In the genomic region with DNA sequence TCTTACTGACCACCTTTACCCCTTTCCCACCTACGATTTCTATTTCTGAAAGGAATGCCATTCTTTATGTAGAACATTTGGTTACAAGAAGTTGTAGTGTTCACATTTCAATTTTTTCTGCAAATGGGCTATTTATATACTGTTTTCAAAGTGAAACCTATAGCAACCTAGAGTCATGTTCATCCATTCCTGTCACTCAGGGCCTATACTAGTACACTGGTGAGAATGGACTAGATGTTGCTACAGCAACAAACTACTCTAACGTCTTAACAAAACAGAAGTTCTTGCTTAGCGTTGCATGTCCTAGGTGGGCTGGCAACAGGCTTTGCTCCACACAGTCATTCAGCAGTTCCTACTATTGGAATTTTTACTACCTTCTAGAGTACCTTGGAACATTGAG, we compare ENCODE assay signal across 15 cellular contexts. TPM values are rescaled to one million over a fixed set of nuclear protein-coding genes. Genes with fewer than 3 reads are reported as not detected.
A peak's percentile ranks its signal among the peaks of the same experiment; 100 is the strongest.
DNase-seq lines count a peak whose midpoint lies in the region; ATAC-seq and TF ChIP-seq lines count a peak whose summit lies in the region.
"Had no signal": no experiment of that assay in that cellular context is flagged by ENCODE, and none has a peak within 500 bp of the region (broad histone marks: within the 10 kb centered on the region; RNA-seq: fewer than 3 reads in every experiment).

No MANE protein-coding gene starts in this region.

- H2BK15ac ChIP-seq in mesenchymal stem cell (ENCODE audit: low read depth, poor library complexity, severe bottlenecking), result no peak overlapping the region

- H2AFZ ChIP-seq in MM.1S (ENCODE audit: low read length), result no peak overlapping the region
- no peak overlapping the region for H2AFZ ChIP-seq in mesenchymal stem cell (ENCODE audit: low read depth, low read length)

- no peak overlapping the region for H2AK5ac ChIP-seq in mesenchymal stem cell (ENCODE audit: low read length, severe bottlenecking)

- H4K8ac ChIP-seq in mesenchymal stem cell (ENCODE audit: low read length), result no peak overlapping the region

- H3K4ac ChIP-seq in mesenchymal stem cell (ENCODE audit: low read depth in 1 of 2, low read length in 2 of 2), result no peak overlapping the region

- no peak overlapping the region for H2BK12ac ChIP-seq in mesenchymal stem cell (ENCODE audit: low read length in 2 of 2)

- H3K4me1 ChIP-seq in cardiac muscle cell (ENCODE audit: low read depth), result peaks cover 18% of the 10 kb centered on the region
- no peaks in the 10 kb centered on the region for H3K4me1 ChIP-seq in right cardiac atrium (ENCODE audit: control insufficient read depth, insufficient read depth, low read length)
- H3K4me1 ChIP-seq in MM.1S (ENCODE audit: low read length), result no peaks in the 10 kb centered on the region
- no peaks in the 10 kb centered on the region for H3K4me1 ChIP-seq in mesenchymal stem cell (ENCODE audit: control insufficient read depth, insufficient read depth, low read depth, low read length)
- H3K4me1 ChIP-seq in BE2C, result no peaks in the 10 kb centered on the region
- H3K4me1 ChIP-seq: BLaER1 treated with 17β-estradiol and CSF1 and Interleukin-3, amounts not matched to agents 10 nM and 100 nM had no signal

- no peak for ATAC-seq in right cardiac atrium

- no peak overlapping the region for H3K4me3 ChIP-seq in cardiac muscle cell
- no peak overlapping the region for H3K4me3 ChIP-seq in right cardiac atrium (ENCODE audit: low read length)
- no peak overlapping the region for H3K4me3 ChIP-seq in MM.1S (ENCODE audit: low read length)
- H3K4me3 ChIP-seq in mesenchymal stem cell (ENCODE audit: insufficient read depth in 1 of 2, low read depth in 1 of 2, low read length in 2 of 2), result no peak overlapping the region
- no peak overlapping the region for H3K4me3 ChIP-seq in BE2C (ENCODE audit: low read depth, low read length)
- H3K4me3 ChIP-seq: BLaER1 treated with 17β-estradiol and CSF1 and Interleukin-3, amounts not matched to agents 10 nM and 100 nM; HAP-1 had no signal

- no peak for DNase-seq in cardiac muscle cell (ENCODE audit: low read depth in 1 of 2, low spot score in 1 of 2)
- DNase-seq in right cardiac atrium, result no peak
- peak; percentile 7 for DNase-seq in MM.1S
- peak; percentile 12 for DNase-seq in mesenchymal stem cell
- no peak for DNase-seq in BE2C
- no peak for DNase-seq in dedifferentiated amniotic fluid mesenchymal stem cell (ENCODE audit: extremely low spot score)
- DNase-seq in T-helper 1 cell, result no peak
- DNase-seq: 8988T; AML-193; Calu3; CD4-positive, alpha-beta T cell; DMS 273 treated with DMSO at 0.1 percent for 48 hours; KG1 had no signal

- no peak overlapping the region for H2BK5ac ChIP-seq in mesenchymal stem cell (ENCODE audit: low read depth, low read length, poor library complexity, severe bottlenecking)

- H3K14ac ChIP-seq in mesenchymal stem cell (ENCODE audit: low read length in 2 of 2), result no peak overlapping the region

- TF ChIP-seq CTCF in cardiac muscle cell (IDR thresholded peaks at IDR 0.05; ENCODE audit: low read depth, low read length) (no peak), MM.1S (IDR thresholded peaks at IDR 0.05; ENCODE audit: low read length) (no peak), BE2C (IDR thresholded peaks at IDR 0.05; ENCODE audit: low read depth, low read length) (no peak)

- H3K4me2 ChIP-seq in MM.1S (ENCODE audit: low read depth, low read length), result no peak overlapping the region
- no peak overlapping the region for H3K4me2 ChIP-seq in mesenchymal stem cell (ENCODE audit: low read length, poor library complexity, severe bottlenecking)
- H3K4me2 ChIP-seq: BLaER1 treated with 17β-estradiol and CSF1 and Interleukin-3, amounts not matched to agents 10 nM and 100 nM had no signal

- H3K9ac ChIP-seq in MM.1S (ENCODE audit: low read length), result no peak overlapping the region
- no peak overlapping the region for H3K9ac ChIP-seq in mesenchymal stem cell (ENCODE audit: low read length)
- H3K9ac ChIP-seq: BLaER1 treated with 17β-estradiol and CSF1 and Interleukin-3, amounts not matched to agents 10 nM and 100 nM had no signal

- no peak overlapping the region for H3K18ac ChIP-seq in mesenchymal stem cell (ENCODE audit: low read depth in 1 of 2, low read length in 2 of 2)

- H4K91ac ChIP-seq in mesenchymal stem cell (ENCODE audit: low read length), result no peak overlapping the region

- no peak overlapping the region for H2BK120ac ChIP-seq in mesenchymal stem cell (ENCODE audit: low read depth, low read length)

- no peaks in the 10 kb centered on the region for H3F3A ChIP-seq in MM.1S (ENCODE audit: insufficient read depth, low read length)

- H3K9me3 ChIP-seq in cardiac muscle cell (ENCODE audit: low read depth) (no peaks in the 10 kb centered on the region), right cardiac atrium (ENCODE audit: control insufficient read depth, low read length) (no peaks in the 10 kb centered on the region), MM.1S (replicated peaks; ENCODE audit: insufficient read depth, low read length) (no peaks in the 10 kb centered on the region), mesenchymal stem cell (ENCODE audit: control insufficient read depth, low read length) (no peaks in the 10 kb centered on the region), BE2C (no peaks in the 10 kb centered on the region)
- H3K9me3 ChIP-seq: HAP-1 had no signal

- H3K27me3 ChIP-seq in cardiac muscle cell (no peaks in the 10 kb centered on the region), right cardiac atrium (ENCODE audit: control insufficient read depth, insufficient read depth) (no peaks in the 10 kb centered on the region), MM.1S (replicated peaks; ENCODE audit: insufficient read depth, low read length) (no peaks in the 10 kb centered on the region), mesenchymal stem cell (ENCODE audit: control insufficient read depth in 1 of 2, insufficient read depth in 1 of 2, low read length in 2 of 2) (no peaks in the 10 kb centered on the region), BE2C (no peaks in the 10 kb centered on the region)
- H3K27me3 ChIP-seq: BLaER1 treated with 17β-estradiol and CSF1 and Interleukin-3, amounts not matched to agents 10 nM and 100 nM had no signal

- WGBS in right cardiac atrium, result 90% methylated on average over 3 of the region's 3 CpGs
- WGBS in mesenchymal stem cell, result 82% methylated on average over 2 of the region's 3 CpGs

- peak overlapping the region; percentile 11 for H3K27ac ChIP-seq in cardiac muscle cell
- no peak overlapping the region for H3K27ac ChIP-seq in right cardiac atrium (ENCODE audit: low read length)
- no peak overlapping the region for H3K27ac ChIP-seq in MM.1S (ENCODE audit: low read length)
- H3K27ac ChIP-seq in mesenchymal stem cell (ENCODE audit: low read length, poor library complexity, severe bottlenecking), result no peak overlapping the region
- H3K27ac ChIP-seq: BLaER1 treated with 17β-estradiol and CSF1 and Interleukin-3, amounts not matched to agents 10 nM and 100 nM had no signal

- intact Hi-C loops in right cardiac atrium (cut with DNase I), result no loop called here

- H3K79me2 ChIP-seq in MM.1S (ENCODE audit: low read length), result no peaks in the 10 kb centered on the region

- H3K23ac ChIP-seq in mesenchymal stem cell (ENCODE audit: low read length in 2 of 2), result no peak overlapping the region

- H3K36me3 ChIP-seq in cardiac muscle cell (peaks cover 21% of the 10 kb centered on the region), MM.1S (replicated peaks; ENCODE audit: insufficient read depth, low read length) (no peaks in the 10 kb centered on the region), mesenchymal stem cell (ENCODE audit: control insufficient read depth in 1 of 2, insufficient read depth in 2 of 2, low read depth in 1 of 2, low read length in 2 of 2) (peaks cover 3 to 23% of the 10 kb centered on the region in 2 experiments), BE2C (peaks cover 3% of the 10 kb centered on the region; the same call in 1 of the 2 replicates)

- H4K20me1 ChIP-seq in MM.1S (ENCODE audit: insufficient read depth, low read length), result no peaks in the 10 kb centered on the region

- H3K79me1 ChIP-seq in mesenchymal stem cell (replicated peaks; ENCODE audit: low read length, poor library complexity, severe bottlenecking), result peaks cover 9% of the 10 kb centered on the region

- H3K9me2 ChIP-seq in MM.1S (replicated peaks; ENCODE audit: insufficient read depth, low read length), result no peaks in the 10 kb centered on the region

RNA-seq across cellular contexts. Expression of a gene that starts 16.3 kb away (rescaled TPM):
- total RNA-seq in cardiac muscle cell (24.5 and 38.9 TPM in 2 replicates), right cardiac atrium (10 to 100 TPM; 18.8 to 22.6 (median 21.6) TPM)
- polyA plus RNA-seq in cardiac muscle cell (36.3 and 62.0 TPM in 2 replicates), right cardiac atrium (18.3 TPM)
- 11.0 TPM for polyA plus RNA-seq in mesenchymal stem cell (2013, experiment 1 of 2)
- polyA plus RNA-seq in mesenchymal stem cell (2013, experiment 2 of 2), result 10.2 TPM
- 38.5 TPM for polyA plus RNA-seq in BE2C (2012; ENCODE audit: insufficient read depth, insufficient read length, low read depth)

Comparison
In these comparisons a context has a peak if more than half of its experiments do, and no peak if none do; other contexts are left out.
1. DNase-seq: peak in MM.1S (single experiment) and mesenchymal stem cell (single experiment); none in cardiac muscle cell (0 of 2), right cardiac atrium (0 of 3), BE2C (single experiment), dedifferentiated amniotic fluid mesenchymal stem cell (single experiment) and T-helper 1 cell (0 of 5).